In genomic region chr19:46295401-46296308, GRCh38 we compare ENCODE assay signal across 21 cellular contexts. TPM values are rescaled to one million over a fixed set of nuclear protein-coding genes. Genes with fewer than 3 reads are reported as not detected.
DNase-seq lines count a peak whose midpoint lies in the region; ATAC-seq and TF ChIP-seq lines count a peak whose summit lies in the region.
"Had no signal": no experiment of that assay in that cellular context is flagged by ENCODE, and none has a peak within 500 bp of the region (broad histone marks: within the 10 kb centered on the region; RNA-seq: fewer than 3 reads in every experiment).

No MANE protein-coding gene starts in this region.

- H3K9me3 ChIP-seq in HEK293 (ENCODE audit: control insufficient read depth, insufficient read depth, low read depth, low read length), result no peaks in the 10 kb centered on the region
- H3K9me3 ChIP-seq in RWPE2 (ENCODE audit: severe bottlenecking), result no peaks in the 10 kb centered on the region
- no peaks in the 10 kb centered on the region for H3K9me3 ChIP-seq in gastroesophageal sphincter
- H3K9me3 ChIP-seq in sigmoid colon, result no peaks in the 10 kb centered on the region
- H3K9me3 ChIP-seq: mucosa of descending colon, neutrophil had no signal

- H3K4me3 ChIP-seq in HEK293 (ENCODE audit: low read depth, low read length) (no peak overlapping the region), RWPE2 (ENCODE audit: severe bottlenecking) (no peak overlapping the region), gastroesophageal sphincter (no peak overlapping the region), sigmoid colon (no peak overlapping the region)
- H3K4me3 ChIP-seq: mucosa of descending colon had no signal

- no peak for TF ChIP-seq POLR2A in gastroesophageal sphincter (IDR thresholded peaks at IDR 0.05)
- no peak for TF ChIP-seq POLR2A in sigmoid colon (IDR thresholded peaks at IDR 0.05)

- H3K36me3 ChIP-seq in HEK293 (ENCODE audit: control insufficient read depth in 2 of 2, insufficient read depth in 1 of 2, low read length in 2 of 2), result no peaks in the 10 kb centered on the region
- H3K36me3 ChIP-seq in RWPE2 (ENCODE audit: low read depth), result no peaks in the 10 kb centered on the region
- no peaks in the 10 kb centered on the region for H3K36me3 ChIP-seq in gastroesophageal sphincter
- no peaks in the 10 kb centered on the region for H3K36me3 ChIP-seq in sigmoid colon
- H3K36me3 ChIP-seq: neutrophil, suprapubic skin had no signal

- no peaks in the 10 kb centered on the region for H3K27me3 ChIP-seq in RWPE2 (ENCODE audit: insufficient read depth, poor library complexity, severe bottlenecking)
- H3K27me3 ChIP-seq in gastroesophageal sphincter, result no peaks in the 10 kb centered on the region
- H3K27me3 ChIP-seq in sigmoid colon, result no peaks in the 10 kb centered on the region

- intact Hi-C loops in sigmoid colon (cut with DNase I), result loop anchor here (5.0 kb wide), 1 partner anchor 1548 kb away; the partner anchor contains the start of gene BCL3
- intact Hi-C loops in sciatic nerve (cut with DNase I), result no loop called here

- peaks cover 13% of the 10 kb centered on the region for H3K4me1 ChIP-seq in HEK293 (ENCODE audit: control insufficient read depth, insufficient read depth, low read length)
- peaks cover 25% of the 10 kb centered on the region for H3K4me1 ChIP-seq in RWPE2 (ENCODE audit: insufficient read depth, poor library complexity, severe bottlenecking)
- H3K4me1 ChIP-seq in gastroesophageal sphincter, result peaks cover 0 to 38% (median 16%) of the 10 kb centered on the region in 3 donors
- H3K4me1 ChIP-seq in sigmoid colon, result peaks cover 0 to 35% (median 28%) of the 10 kb centered on the region in 4 donors

- H3K27ac ChIP-seq in HEK293 (ENCODE audit: extremely low read depth, low read depth, low read length), result no peak overlapping the region
- H3K27ac ChIP-seq in RWPE2 (ENCODE audit: poor library complexity, severe bottlenecking), result peak overlapping the region; percentile 91
- peak overlapping the region; percentile 54 to 99 (median 96) for H3K27ac ChIP-seq in gastroesophageal sphincter
- H3K27ac ChIP-seq in sigmoid colon, result peak overlapping the region; percentile 87 to 97 (median 91)
- H3K27ac ChIP-seq: neutrophil, suprapubic skin had no signal

- no peak for TF ChIP-seq EP300 in gastroesophageal sphincter (IDR thresholded peaks at IDR 0.05)
- no peak for TF ChIP-seq EP300 in sigmoid colon (IDR thresholded peaks at IDR 0.05)

- POLR2A ChIA-PET in HEK293 (lab: Yijun Ruan, JAX), result no interaction called here

- TF ChIP-seq CTCF in HEK293 (tag by site-specific recombination; IDR thresholded peaks at IDR 0.05) (no peak), RWPE2 (IDR thresholded peaks at IDR 0.05; ENCODE audit: poor library complexity, severe bottlenecking) (no peak), gastroesophageal sphincter (IDR thresholded peaks at IDR 0.05) (no peak), sigmoid colon (IDR thresholded peaks at IDR 0.05) (no peak)

- DNase-seq in RWPE2 (ENCODE audit: low spot score), result no peak
- no peak for DNase-seq in sigmoid colon
- no peak for DNase-seq in anterior cingulate cortex (lab: John Stamatoyannopoulos, UW)
- no peak for DNase-seq in sciatic nerve (ENCODE audit: low spot score)
- DNase-seq: activated CD8-positive, alpha-beta T cell treated with anti-CD3 and anti-CD28 coated beads, Interleukin-2, amount 10 ng/mL, durations not matched to agents 7 days and 5 days; activated naive CD4-positive, alpha-beta T cell treated with Interleukin-2 at 50 U/mL for 16 hours; activated T-cell treated with anti-CD3 and anti-CD28 coated beads, Interleukin-2, amount 50 U/mL, for 24 hours; effector CD8-positive, alpha-beta T cell; GF-D8; Kasumi-1; NCI-H2029; T1000 had no signal

- CTCF ChIA-PET in HEK293 (lab: Yijun Ruan, JAX), result interaction anchor here (0.6 to 1.9 kb wide), 3 partner anchors 14 to 133 kb away, joined by 3 to 9 read pairs (median 4); no protein-coding TSS in a partner anchor

- 44 to 88% methylated on average over 4 to 6 of the region's 7 CpGs for WGBS in gastroesophageal sphincter (ENCODE audit: low coverage in 1 of 2), 2 donors
- WGBS in sigmoid colon, 2 donors, result 34 to 62% methylated on average over 7 of the region's 7 CpGs

- no peak for ATAC-seq in RWPE2 (ENCODE audit: low read depth)
- ATAC-seq in gastroesophageal sphincter, result no peak
- ATAC-seq in sciatic nerve, result no peak
- no peak for ATAC-seq in HG03460 (IDR thresholded peaks at IDR 0.05; ENCODE audit: unreplicated experiment)
- ATAC-seq in GM21723 (IDR thresholded peaks at IDR 0.05; ENCODE audit: unreplicated experiment), result no peak
- ATAC-seq: activated CD8-positive, alpha-beta T cell treated with anti-CD3 and anti-CD28 coated beads, Interleukin-2, amount 10 ng/mL, durations not matched to agents 7 days and 5 days had no signal

TF ChIP-seq in HEK293, 187 proteins besides CTCF, POLR2A, EP300 and RAD21:
- TF ChIP-seq ZSCAN4 (tag by site-specific recombination; IDR thresholded peaks at IDR 0.05) (0 out of 2 replicates have a peak, but pooled peaks have one; percentile 32), ZNF623 (tag by site-specific recombination; IDR thresholded peaks at IDR 0.05) (peak; percentile 69), ZNF704 (tag by site-specific recombination; IDR thresholded peaks at IDR 0.05) (no peak), ZNF133 (tag by site-specific recombination; IDR thresholded peaks at IDR 0.05) (peak; percentile 85)

RNA-seq across cellular contexts. Expression of gene HIF3A, which starts 1.2 kb away (rescaled TPM):
- total RNA-seq in gastroesophageal sphincter (100 to 1,000 TPM in 3 of 4 donors, 10 to 100 TPM in 1; 49.3 to 383 (median 144) TPM), sigmoid colon (100 to 1,000 TPM in 2 of 4 donors, 10 to 100 TPM in 2; 63.0 to 310 (median 121) TPM), sciatic nerve (55.0 TPM)
- polyA plus RNA-seq in sigmoid colon, result 10 to 100 TPM in 1 of 3 donors, 1 to 10 TPM in 2; 1.8 to 26.6 (median 7.2) TPM
- total RNA-seq: activated CD8-positive, alpha-beta T cell treated with anti-CD3 and anti-CD28 coated beads, Interleukin-2, amount 10 ng/mL, durations not matched to agents 7 days and 5 days; HT1080 had no signal
- polyA plus RNA-seq: CD14-positive monocyte had no signal

RNA-seq across cellular contexts. Expression of gene PPP5C, which starts 51.2 kb away (rescaled TPM):
- total RNA-seq in gastroesophageal sphincter, result 10 to 100 TPM; 48.2 to 69.5 (median 50.7) TPM
- 10 to 100 TPM; 37.1 to 61.5 (median 46.5) TPM for total RNA-seq in sigmoid colon
- 10 to 100 TPM; 27.6 to 62.3 (median 37.7) TPM for polyA plus RNA-seq in sigmoid colon
- total RNA-seq in sciatic nerve, result 46.9 TPM
